Comparison of ENCODE assay signal across 8 cellular contexts in genomic region chr4:10115271-10115656, GRCh38. TPM values are rescaled to one million over a fixed set of nuclear protein-coding genes. Genes with fewer than 3 reads are reported as not detected.
DNase-seq lines count a peak whose midpoint lies in the region; ATAC-seq and TF ChIP-seq lines count a peak whose summit lies in the region.

No MANE protein-coding gene starts in this region.

- no peak for DNase-seq in AG04450 (ENCODE audit: low read depth, low spot score)
- no peak for DNase-seq in astrocyte of the spinal cord (ENCODE audit: low read depth, low spot score)
- DNase-seq in right lobe of liver, result no peak
- no peak for DNase-seq in upper lobe of right lung
- no peak for DNase-seq in NCI-H1105 (lab: John Stamatoyannopoulos, UW)
- DNase-seq in HuH-7.5 (ENCODE audit: low spot score), result no peak

- peak overlapping the region; percentile 68 for H3K27ac ChIP-seq in AG04450 (ENCODE audit: low read depth, low read length)
- H3K27ac ChIP-seq in KMS-11, result no peak overlapping the region
- H3K27ac ChIP-seq in right lobe of liver, result peak overlapping the region; percentile 18 to 97 (median 85)
- peak overlapping the region; percentile 98 for H3K27ac ChIP-seq in upper lobe of right lung

- no peaks in the 10 kb centered on the region; the same call in 1 of the 2 replicates for H3K9me3 ChIP-seq in AG04450 (ENCODE audit: control insufficient read depth, insufficient read depth, low read length)
- no peaks in the 10 kb centered on the region for H3K9me3 ChIP-seq in right lobe of liver
- H3K9me3 ChIP-seq in upper lobe of right lung, result no peaks in the 10 kb centered on the region

- H3K4me1 ChIP-seq in KMS-11 (ENCODE audit: low read depth, poor library complexity, severe bottlenecking) (peaks cover 50% of the 10 kb centered on the region), right lobe of liver (peaks cover 0 to 11% (median 3%) of the 10 kb centered on the region in 4 donors), upper lobe of right lung (peaks cover 61% of the 10 kb centered on the region)

- 20% methylated on average over 3 of the region's 8 CpGs for WGBS in right lobe of liver (ENCODE audit: insufficient coverage, low coverage, low lambda C conversion rate, missing lambda C conversion rate)

- no peaks in the 10 kb centered on the region for H4K20me1 ChIP-seq in KMS-11 (ENCODE audit: insufficient read depth)

- CTCF ChIA-PET in AG04450 (lab: Charles Lee), result no interaction called here

- H3K27me3 ChIP-seq in AG04450 (ENCODE audit: control insufficient read depth, insufficient read depth, low read length) (peaks cover 2% of the 10 kb centered on the region), KMS-11 (ENCODE audit: insufficient read depth, low read depth) (no peaks in the 10 kb centered on the region), right lobe of liver (no peaks in the 10 kb centered on the region), upper lobe of right lung (no peaks in the 10 kb centered on the region)

- intact Hi-C loops in right lobe of liver (cut with DNase I) (no loop called here), upper lobe of right lung (cut with DNase I) (no loop called here)

- in situ Hi-C loops in astrocyte of the spinal cord (cut with HindIII; ENCODE audit: low sequenced_read_pairs), result no loop called here

- TF ChIP-seq POLR2A in right lobe of liver (IDR thresholded peaks at IDR 0.05), result no peak

- no peak overlapping the region; the same call in 1 of the 2 replicates for H3K9ac ChIP-seq in KMS-11

- TF ChIP-seq CTCF in AG04450 (IDR thresholded peaks at IDR 0.05; ENCODE audit: low read depth, low read length), result no peak
- TF ChIP-seq CTCF in KMS-11 (conservative IDR thresholded peaks at IDR 0.05; ENCODE audit: low read depth, low read length), result no peak
- TF ChIP-seq CTCF in astrocyte of the spinal cord (IDR thresholded peaks at IDR 0.05; ENCODE audit: low read depth, low read length), result no peak
- TF ChIP-seq CTCF in right lobe of liver (IDR thresholded peaks at IDR 0.05), result no peak
- no peak for TF ChIP-seq CTCF in upper lobe of right lung (IDR thresholded peaks at IDR 0.05)

- peak overlapping the region; percentile 63 for H3K4me2 ChIP-seq in KMS-11

- POLR2A ChIA-PET in AG04450 (lab: Yijun Ruan, JAX), result interaction anchor here (1.6 to 4.5 kb wide), 2 partner anchors 9 to 20 kb away, joined by 8 to 75 read pairs; no protein-coding TSS in a partner anchor

- H3K4me3 ChIP-seq in AG04450 (ENCODE audit: low read depth, low read length), result peak overlapping the region; percentile 87
- H3K4me3 ChIP-seq in KMS-11 (IDR thresholded peaks at IDR 0.05; ENCODE audit: insufficient read depth, low read depth, low read length), result peak overlapping the region; percentile 34
- peak overlapping the region; percentile 86 for H3K4me3 ChIP-seq in astrocyte of the spinal cord (ENCODE audit: low read depth, low read length)
- peak overlapping the region; percentile 83 to 90 (median 89) for H3K4me3 ChIP-seq in right lobe of liver
- H3K4me3 ChIP-seq in upper lobe of right lung, result peak overlapping the region; percentile 85

- H3K79me2 ChIP-seq in KMS-11 (ENCODE audit: insufficient read depth, low read depth), result peaks cover 47% of the 10 kb centered on the region

- ATAC-seq in right lobe of liver (no peak), upper lobe of right lung (no peak), HG03378 (IDR thresholded peaks at IDR 0.05; ENCODE audit: unreplicated experiment) (no peak)

- no peak overlapping the region for H2AFZ ChIP-seq in KMS-11 (ENCODE audit: low read depth)

- H3K36me3 ChIP-seq in KMS-11 (ENCODE audit: insufficient read depth) (no peaks in the 10 kb centered on the region), right lobe of liver (peaks cover 0 to 31% (median 17%) of the 10 kb centered on the region in 4 donors), upper lobe of right lung (peaks cover 54% of the 10 kb centered on the region)

RNA-seq across cellular contexts. Expression of gene WDR1, which starts 1.3 kb away (rescaled TPM):
- polyA plus RNA-seq in AG04450 (2011; rRNA removed), result 722 and 735 TPM in 2 replicates
- polyA minus RNA-seq in AG04450 (2011; rRNA and poly(A)+ RNA removed), result 648 and 799 TPM in 2 replicates
- total RNA-seq in right lobe of liver, result 100 to 1,000 TPM in 1 of 6 experiments, 10 to 100 TPM in 5; 65.1 to 149 (median 76.4) TPM
- total RNA-seq in upper lobe of right lung, result 234 TPM

Comparison
In these comparisons a context has a peak if more than half of its experiments do, and no peak if none do; other contexts are left out.
1. H3K4me3 ChIP-seq: peak in every context shown above with its lines; median percentile 89 in right lobe of liver; 87 in AG04450; 86 in astrocyte of the spinal cord; 85 in upper lobe of right lung; 34 in KMS-11.